18 cellular contexts compared by ENCODE assay signal in the genomic region with DNA sequence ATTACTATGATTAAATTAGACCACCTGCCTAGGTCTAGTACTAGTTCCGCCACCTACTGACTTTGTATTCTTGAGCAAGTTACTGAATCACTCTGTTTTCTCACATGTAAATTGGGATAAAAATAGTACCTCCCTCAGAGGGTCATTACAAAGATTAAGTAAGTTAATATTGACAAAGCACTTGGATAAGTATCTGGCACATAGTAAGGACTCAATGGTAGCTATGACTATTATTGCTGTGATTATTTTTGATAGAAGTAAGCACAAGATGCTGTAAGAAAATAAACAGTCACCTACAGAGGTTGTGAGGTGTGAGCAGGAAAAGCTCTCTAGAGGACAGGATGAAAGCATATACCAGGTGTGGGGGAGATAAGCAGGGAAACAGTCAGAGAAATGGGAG.
"Had no signal": no experiment of that assay in that cellular context is flagged by ENCODE, and none has a peak within 500 bp of the region (broad histone marks: within the 10 kb centered on the region; RNA-seq: fewer than 3 reads in every experiment).

No MANE protein-coding gene starts in this region.

- H3K9me3 ChIP-seq: colonic mucosa, mucosa of descending colon, neutrophil, right lobe of liver, testis had no signal

- H3K27ac Mint-ChIP-seq: endodermal cell; naive thymus-derived CD8-positive, alpha-beta T cell; stimulated activated naive B cell treated with anti-CD40 and anti-IgM and Interleukin-4, amounts not matched to agents 10 μg/mL and 1 μg/mL and 100 μg/mL, for 72 hours; stimulated activated naive CD8-positive, alpha-beta T cell treated with anti-CD3 and anti-CD28 coated beads, Interleukin-15, amount 100 ng/mL, for 72 hours had no signal

- H3K36me3 ChIP-seq: colonic mucosa, heart right ventricle, neutrophil, right lobe of liver, tibial nerve had no signal

- H3K36me3 Mint-ChIP-seq: naive thymus-derived CD8-positive, alpha-beta T cell; stimulated activated naive B cell treated with anti-CD40 and anti-IgM and Interleukin-4, amounts not matched to agents 10 μg/mL and 1 μg/mL and 100 μg/mL, for 72 hours had no signal

- ATAC-seq: heart right ventricle; mucosa of descending colon; naive thymus-derived CD8-positive, alpha-beta T cell; right lobe of liver; stimulated activated naive B cell treated with anti-CD40 and anti-IgM and Interleukin-4, amounts not matched to agents 10 μg/mL and 1 μg/mL and 100 μg/mL, for 72 hours; stimulated activated naive CD8-positive, alpha-beta T cell treated with anti-CD3 and anti-CD28 coated beads, Interleukin-15, amount 100 ng/mL, for 72 hours had no signal

- H3K4me3 Mint-ChIP-seq: endodermal cell; naive thymus-derived CD8-positive, alpha-beta T cell; stimulated activated naive B cell treated with anti-CD40 and anti-IgM and Interleukin-4, amounts not matched to agents 10 μg/mL and 1 μg/mL and 100 μg/mL, for 72 hours; stimulated activated naive CD8-positive, alpha-beta T cell treated with anti-CD3 and anti-CD28 coated beads, Interleukin-15, amount 100 ng/mL, for 72 hours had no signal

- H3K27ac ChIP-seq: colonic mucosa, heart right ventricle, neutrophil, right lobe of liver, testis, tibial nerve had no signal

- DNase-seq: colonic mucosa; effector CD4-positive, alpha-beta T cell; endodermal cell; heart right ventricle; hypothalamus; kidney glomerular epithelial cell; mucosa of descending colon; naive thymus-derived CD8-positive, alpha-beta T cell; posterior cingulate gyrus; retina; right lobe of liver; stimulated activated CD4-positive, alpha-beta T cell treated with anti-CD3 and anti-CD28 coated beads, Interleukin-2, amount 100 ng/mL, for 24 hours; stimulated activated CD4-positive, alpha-beta T cell treated with anti-CD3 and anti-CD28 coated beads, Interleukin-4, amount 100 ng/mL, for 4 hours; stimulated activated naive B cell treated with anti-CD40 and anti-IgM and Interleukin-4, amounts not matched to agents 10 μg/mL and 1 μg/mL and 100 μg/mL, for 72 hours; stimulated activated naive CD8-positive, alpha-beta T cell treated with anti-CD3 and anti-CD28 coated beads, Interleukin-15, amount 100 ng/mL, for 72 hours; testis had no signal

- H3K4me1 ChIP-seq: colonic mucosa, right lobe of liver, testis, tibial nerve had no signal

- H3K4me1 Mint-ChIP-seq: naive thymus-derived CD8-positive, alpha-beta T cell; stimulated activated naive B cell treated with anti-CD40 and anti-IgM and Interleukin-4, amounts not matched to agents 10 μg/mL and 1 μg/mL and 100 μg/mL, for 72 hours; stimulated activated naive CD8-positive, alpha-beta T cell treated with anti-CD3 and anti-CD28 coated beads, Interleukin-15, amount 100 ng/mL, for 72 hours had no signal

- H3K4me3 ChIP-seq: colonic mucosa, heart right ventricle, mucosa of descending colon, right lobe of liver, testis, tibial nerve had no signal

- H3K27me3 ChIP-seq: colonic mucosa, heart right ventricle, neutrophil, right lobe of liver, testis, tibial nerve had no signal

- H3K9me3 Mint-ChIP-seq: endodermal cell had no signal

- H3K27me3 Mint-ChIP-seq: stimulated activated naive B cell treated with anti-CD40 and anti-IgM and Interleukin-4, amounts not matched to agents 10 μg/mL and 1 μg/mL and 100 μg/mL, for 72 hours; stimulated activated naive CD8-positive, alpha-beta T cell treated with anti-CD3 and anti-CD28 coated beads, Interleukin-15, amount 100 ng/mL, for 72 hours had no signal
